In the genomic region with DNA sequence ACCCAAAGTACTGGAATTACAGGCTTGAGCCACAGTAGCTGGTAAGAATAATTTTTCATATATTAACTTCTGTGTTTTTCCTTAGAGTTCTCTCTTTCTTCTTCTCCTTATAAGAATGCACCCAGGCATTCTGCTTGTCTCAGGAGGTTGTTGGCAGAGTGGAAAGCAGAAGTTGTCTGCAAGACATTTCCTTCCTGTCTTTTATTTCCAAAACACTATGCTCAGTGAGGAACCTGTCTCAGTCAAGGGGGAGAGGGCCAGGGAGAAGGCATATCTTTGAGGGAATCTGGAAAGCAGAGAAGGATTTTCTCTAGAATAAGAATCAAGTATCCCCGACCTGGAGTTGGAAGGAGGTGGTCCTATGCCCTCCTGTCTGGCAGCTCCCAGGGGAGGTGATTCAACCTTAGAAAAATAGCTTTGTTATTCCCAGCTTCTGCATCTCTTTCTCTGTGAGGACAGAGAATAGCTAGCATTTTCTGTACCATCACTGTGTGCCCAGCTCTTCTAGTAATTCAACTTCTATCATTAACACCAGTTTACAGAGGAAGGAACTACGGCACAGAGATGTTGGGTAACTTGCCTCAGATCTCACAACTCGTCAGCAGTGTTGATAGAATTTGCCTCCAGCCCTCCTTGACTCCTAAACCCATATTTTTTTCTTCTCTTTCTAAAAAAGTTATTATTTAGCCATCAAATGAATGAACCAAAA, we compare ENCODE assay signal across 9 cellular contexts. TPM values are rescaled to one million over a fixed set of nuclear protein-coding genes. Genes with fewer than 3 reads are reported as not detected.
DNase-seq lines count a peak whose midpoint lies in the region; ATAC-seq and TF ChIP-seq lines count a peak whose summit lies in the region.
"Had no signal": no experiment of that assay in that cellular context is flagged by ENCODE, and none has a peak within 500 bp of the region (broad histone marks: within the 10 kb centered on the region; RNA-seq: fewer than 3 reads in every experiment).

No MANE protein-coding gene starts in this region.

- H3K4me3 Mint-ChIP-seq in activated T-cell treated with anti-CD3 and anti-CD28 coated beads, Interleukin-2, amount 50 U/mL, for 72 hours: peak overlapping the region; percentile 47 to 59
- H3K4me3 Mint-ChIP-seq in activated T-cell treated with anti-CD3 and anti-CD28 coated beads, Interleukin-2, amount 50 U/mL, for 4 hours: no peak overlapping the region

- H3K36me3 ChIP-seq in gastroesophageal sphincter (no peaks in the 10 kb centered on the region), thyroid gland (no peaks in the 10 kb centered on the region)

- H3K4me1 ChIP-seq in gastroesophageal sphincter: peaks cover 3 to 44% (median 7%) of the 10 kb centered on the region in 3 donors
- H3K4me1 ChIP-seq in thyroid gland: peaks cover 12 to 32% of the 10 kb centered on the region in 2 donors

- peaks cover 2 to 6% of the 10 kb centered on the region in 2 donors for H3K36me3 Mint-ChIP-seq in activated T-cell treated with anti-CD3 and anti-CD28 coated beads, Interleukin-2, amount 50 U/mL, for 72 hours (ENCODE audit: insufficient read depth in 2 of 2)
- H3K36me3 Mint-ChIP-seq in activated T-cell treated with anti-CD3 and anti-CD28 coated beads, Interleukin-2, amount 50 U/mL, for 4 hours (ENCODE audit: insufficient read depth): no peaks in the 10 kb centered on the region

- H3K9me3 ChIP-seq in gastroesophageal sphincter (no peaks in the 10 kb centered on the region), thyroid gland (no peaks in the 10 kb centered on the region)

- TF ChIP-seq CTCF in gastroesophageal sphincter (IDR thresholded peaks at IDR 0.05) (no peak), thyroid gland (IDR thresholded peaks at IDR 0.05) (no peak)

- ATAC-seq in activated T-cell treated with anti-CD3 and anti-CD28 coated beads, Interleukin-2, amount 50 U/mL, for 72 hours (replicated peaks in 1 of 2): no peak
- no peak for ATAC-seq in activated T-cell treated with anti-CD3 and anti-CD28 coated beads, Interleukin-2, amount 50 U/mL, for 4 hours
- ATAC-seq in gastroesophageal sphincter: no peak
- ATAC-seq: PC-3 had no signal

- no peaks in the 10 kb centered on the region for H3K9me3 Mint-ChIP-seq in activated T-cell treated with anti-CD3 and anti-CD28 coated beads, Interleukin-2, amount 50 U/mL, for 72 hours
- H3K9me3 Mint-ChIP-seq in activated T-cell treated with anti-CD3 and anti-CD28 coated beads, Interleukin-2, amount 50 U/mL, for 4 hours: no peaks in the 10 kb centered on the region

- TF ChIP-seq EP300 in gastroesophageal sphincter (IDR thresholded peaks at IDR 0.05): no peak

- H3K27ac Mint-ChIP-seq in activated T-cell treated with anti-CD3 and anti-CD28 coated beads, Interleukin-2, amount 50 U/mL, for 72 hours: no peak overlapping the region

- TF ChIP-seq POLR2A in gastroesophageal sphincter (IDR thresholded peaks at IDR 0.05) (no peak), thyroid gland (IDR thresholded peaks at IDR 0.05) (no peak)

- H3K27me3 ChIP-seq in gastroesophageal sphincter (no peaks in the 10 kb centered on the region), thyroid gland (no peaks in the 10 kb centered on the region)

- H3K27ac ChIP-seq in gastroesophageal sphincter (peak overlapping the region in 3 of 4 donors; percentile 36 to 61 (median 45)), thyroid gland (peak overlapping the region in 2 of 3 donors; percentile 24 to 96)

- WGBS in gastroesophageal sphincter (ENCODE audit: low coverage in 1 of 2), 2 donors: 58 to 78% methylated on average over 3 of the region's 3 CpGs
- 59 to 69% methylated on average over 3 of the region's 3 CpGs for WGBS in thyroid gland, 2 donors

- DNase-seq in activated T-cell treated with anti-CD3 and anti-CD28 coated beads, Interleukin-2, amount 50 U/mL, for 72 hours: no peak
- DNase-seq in activated T-cell treated with anti-CD3 and anti-CD28 coated beads, Interleukin-2, amount 50 U/mL, for 4 hours: no peak
- peak; percentile 68 for DNase-seq in RPMI8226
- no peak for DNase-seq in thyroid gland
- DNase-seq in NCI-H146 treated with DMSO at 0.1 percent for 48 hours (lab: John Stamatoyannopoulos, UW; ENCODE audit: unreplicated experiment): no peak
- no peak for DNase-seq in NCI-H187 (lab: John Stamatoyannopoulos, UW)
- DNase-seq in ureter (ENCODE audit: low spot score): no peak
- DNase-seq: PC-3 had no signal

- intact Hi-C loops in thyroid gland (cut with DNase I): loop anchor here (5.0 to 10.0 kb wide), 2 partner anchors 41 to 228 kb away; a partner anchor contains a TSS

- H3K4me3 ChIP-seq in gastroesophageal sphincter (no peak overlapping the region), thyroid gland (replicated peaks in 1 of 3) (no peak overlapping the region)

- no peaks in the 10 kb centered on the region for H3K27me3 Mint-ChIP-seq in activated T-cell treated with anti-CD3 and anti-CD28 coated beads, Interleukin-2, amount 50 U/mL, for 72 hours (ENCODE audit: low read depth)
- no peaks in the 10 kb centered on the region for H3K27me3 Mint-ChIP-seq in activated T-cell treated with anti-CD3 and anti-CD28 coated beads, Interleukin-2, amount 50 U/mL, for 4 hours (ENCODE audit: low read depth)

- peaks cover 46% of the 10 kb centered on the region for H3K4me1 Mint-ChIP-seq in activated T-cell treated with anti-CD3 and anti-CD28 coated beads, Interleukin-2, amount 50 U/mL, for 72 hours (ENCODE audit: low read depth)
- H3K4me1 Mint-ChIP-seq in activated T-cell treated with anti-CD3 and anti-CD28 coated beads, Interleukin-2, amount 50 U/mL, for 4 hours (ENCODE audit: low read depth): peaks cover 39% of the 10 kb centered on the region

RNA-seq across cellular contexts. Expression of a gene that starts 3.8 kb away (rescaled TPM):
- total RNA-seq in activated T-cell treated with anti-CD3 and anti-CD28 coated beads, Interleukin-2, amount 50 U/mL, for 72 hours: 100 to 1,000 TPM; 101 to 106 TPM
- total RNA-seq in activated T-cell treated with anti-CD3 and anti-CD28 coated beads, Interleukin-2, amount 50 U/mL, for 4 hours: 10 to 100 TPM; 55.5 to 66.6 (median 60.6) TPM
- total RNA-seq in gastroesophageal sphincter (10 to 100 TPM; 17.6 to 34.3 (median 25.6) TPM), thyroid gland (10 to 100 TPM; 39.4 to 68.0 (median 47.4) TPM), ureter (14.1 TPM)
